1 cellular context compared by ENCODE assay signal in genomic region chr12:131615316-131616053, GRCh38.
TF ChIP-seq lines count a peak whose summit lies in the region.

No MANE protein-coding gene starts in this region.

TF ChIP-seq in GM23338, 12 proteins besides CTCF, POLR2A, EP300 and RAD21 (continued from another document):
- TF ChIP-seq ZNF462 (CRISPR knock-in tag; IDR thresholded peaks at IDR 0.05) (no peak), CREB1 (CRISPR knock-in tag; IDR thresholded peaks at IDR 0.05; ENCODE audit: low read depth) (no peak), ETS1 (IDR thresholded peaks at IDR 0.05) (no peak), NANOG (IDR thresholded peaks at IDR 0.05; ENCODE audit: borderline replicate concordance) (no peak), POLR2AphosphoS5 (IDR thresholded peaks at IDR 0.05; ENCODE audit: low read depth) (no peak), STAT1 (IDR thresholded peaks at IDR 0.05; ENCODE audit: unreplicated experiment) (no peak), EZH2 (IDR thresholded peaks at IDR 0.05; ENCODE audit: low read depth, unreplicated experiment) (no peak), ZNF331 (CRISPR knock-in tag; IDR thresholded peaks at IDR 0.05; ENCODE audit: low read depth) (no peak)
